Comparison of ENCODE assay signal across 15 cellular contexts in the genomic region with DNA sequence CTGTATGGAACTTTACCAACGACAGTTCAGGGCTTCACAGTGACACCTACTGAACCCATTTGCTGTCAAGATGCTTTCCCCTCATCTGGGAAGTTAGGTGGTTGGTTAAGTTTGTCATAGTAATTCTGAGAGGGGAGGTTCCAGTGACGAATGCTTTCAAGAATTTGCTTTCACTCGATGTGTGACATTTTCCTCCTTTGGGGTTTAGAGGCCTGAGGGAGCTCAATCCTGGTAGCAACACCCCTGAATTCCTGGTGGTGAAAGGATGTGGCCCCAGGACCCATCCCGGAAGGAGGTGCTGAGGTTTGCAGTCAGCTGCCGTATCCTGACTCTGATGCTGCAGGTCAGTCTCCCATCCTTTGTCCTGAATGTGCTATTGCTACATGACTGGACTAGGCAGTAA. TPM values are rescaled to one million over a fixed set of nuclear protein-coding genes. Genes with fewer than 3 reads are reported as not detected.
A peak's percentile ranks its signal among the peaks of the same experiment; 100 is the strongest.
DNase-seq lines count a peak whose midpoint lies in the region; ATAC-seq, FAIRE-seq and TF ChIP-seq lines count a peak whose summit lies in the region.
"Had no signal": no experiment of that assay in that cellular context is flagged by ENCODE, and none has a peak within 500 bp of the region (broad histone marks: within the 10 kb centered on the region; RNA-seq: fewer than 3 reads in every experiment).

No MANE protein-coding gene starts in this region.

- no peaks in the 10 kb centered on the region for H3K9me3 Mint-ChIP-seq in activated CD4-positive, alpha-beta T cell treated with anti-CD3 and anti-CD28 coated beads for 36 hours (ENCODE audit: low read depth)
- no peaks in the 10 kb centered on the region for H3K9me3 Mint-ChIP-seq in naive thymus-derived CD8-positive, alpha-beta T cell

- CTCF ChIA-PET in activated CD4-positive, alpha-beta T cell treated with anti-CD3 and anti-CD28 coated beads for 36 hours (lab: Charles Lee): interaction anchor here (0.6 to 8.0 kb wide), 32 partner anchors 10 to 359 kb away, joined by 3 to 180 read pairs (median 7); a partner anchor contains a TSS

- peaks cover 0 to 34% (median 22%) of the 10 kb centered on the region in 4 donors for H3K4me1 ChIP-seq in sigmoid colon

- TF ChIP-seq EP300 in sigmoid colon (IDR thresholded peaks at IDR 0.05): no peak

- H3K36me3 Mint-ChIP-seq in activated CD4-positive, alpha-beta T cell treated with anti-CD3 and anti-CD28 coated beads for 36 hours (ENCODE audit: low read depth): peaks cover 35% of the 10 kb centered on the region
- peaks cover 0 to 47% (median 0%) of the 10 kb centered on the region in 3 donors for H3K36me3 Mint-ChIP-seq in naive thymus-derived CD8-positive, alpha-beta T cell

- no peak overlapping the region for H3K27ac ChIP-seq in sigmoid colon
- H3K27ac ChIP-seq: A549, esophagus muscularis mucosa, Peyer's patch, transverse colon had no signal

- peak; percentile 78 for FAIRE-seq in GM12891 (lab: Jason Lieb, UNC)
- FAIRE-seq: A549 had no signal

- intact Hi-C loops in activated CD4-positive, alpha-beta T cell treated with anti-CD3 and anti-CD28 coated beads for 36 hours (cut with DNase I, micrococcal nuclease): loop anchor here (1.0 to 5.0 kb wide), 7 partner anchors 51 to 208 kb away; a partner anchor contains a TSS
- intact Hi-C loops in sigmoid colon (cut with DNase I): no loop called here

- H3K4me3 ChIP-seq in sigmoid colon: no peak overlapping the region
- H3K4me3 ChIP-seq: A549, esophagus muscularis mucosa, Peyer's patch, transverse colon had no signal

- DNase-seq in activated CD4-positive, alpha-beta T cell treated with anti-CD3 and anti-CD28 coated beads for 36 hours: peak; percentile 59
- no peak for DNase-seq in activated CD4-positive, alpha-beta T cell treated with anti-CD3 and anti-CD28 coated beads for 1 hour
- DNase-seq in GM12891 (ENCODE audit: insufficient read length, low spot score): no peak
- peak; percentile 38 to 45 for DNase-seq in activated CD4-positive, alpha-beta T cell treated with anti-CD3 and anti-CD28 coated beads, Interleukin-2, amount 50 U/mL, for 48 hours
- no peak for DNase-seq in naive thymus-derived CD8-positive, alpha-beta T cell
- no peak for DNase-seq in SIG-M5 treated with dmso at 0.1 percent for 504 hours (lab: John Stamatoyannopoulos, UW; ENCODE audit: unreplicated experiment)
- no peak for DNase-seq in sigmoid colon
- DNase-seq: activated gamma-delta T cell, DND-41, Peyer's patch, T-helper 9 cell, transverse colon had no signal

- WGBS in sigmoid colon, 2 donors: 73 to 77% methylated on average over 5 of the region's 5 CpGs

- peaks cover 53% of the 10 kb centered on the region for H3K4me1 Mint-ChIP-seq in activated CD4-positive, alpha-beta T cell treated with anti-CD3 and anti-CD28 coated beads for 36 hours
- peaks cover 36 to 60% (median 52%) of the 10 kb centered on the region in 4 donors for H3K4me1 Mint-ChIP-seq in naive thymus-derived CD8-positive, alpha-beta T cell

- POLR2A ChIA-PET in activated CD4-positive, alpha-beta T cell treated with anti-CD3 and anti-CD28 coated beads for 36 hours (lab: Charles Lee): interaction anchor here (0.6 to 5.8 kb wide), 14 partner anchors 19 to 290 kb away, joined by 3 to 83 read pairs (median 4); a partner anchor contains a TSS
- POLR2A ChIA-PET in naive thymus-derived CD8-positive, alpha-beta T cell (lab: Charles Lee): interaction anchor here (0.5 to 16.1 kb wide), 4 partner anchors 74 to 291 kb away, joined by 3 to 432 read pairs (median 8); a partner anchor contains a TSS

- H3K9me3 ChIP-seq in sigmoid colon: no peaks in the 10 kb centered on the region
- H3K9me3 ChIP-seq: A549, esophagus muscularis mucosa, Peyer's patch, transverse colon had no signal

- peak; percentile 48 for ATAC-seq in activated CD4-positive, alpha-beta T cell treated with anti-CD3 and anti-CD28 coated beads for 36 hours
- no peak for ATAC-seq in naive thymus-derived CD8-positive, alpha-beta T cell
- ATAC-seq in HG03025 (IDR thresholded peaks at IDR 0.05; ENCODE audit: low FRiP score, unreplicated experiment): no peak
- ATAC-seq: A549 had no signal

- peak overlapping the region; percentile 82 for H3K4me3 Mint-ChIP-seq in activated CD4-positive, alpha-beta T cell treated with anti-CD3 and anti-CD28 coated beads for 36 hours
- H3K4me3 Mint-ChIP-seq in naive thymus-derived CD8-positive, alpha-beta T cell: no peak overlapping the region

- H3K27ac Mint-ChIP-seq in activated CD4-positive, alpha-beta T cell treated with anti-CD3 and anti-CD28 coated beads for 36 hours: peak overlapping the region; percentile 99
- peak overlapping the region in 6 of 10 donors; percentile 28 to 100 (median 69) for H3K27ac Mint-ChIP-seq in naive thymus-derived CD8-positive, alpha-beta T cell

- TF ChIP-seq CTCF in sigmoid colon (IDR thresholded peaks at IDR 0.05): no peak

- no peaks in the 10 kb centered on the region for H3K27me3 Mint-ChIP-seq in activated CD4-positive, alpha-beta T cell treated with anti-CD3 and anti-CD28 coated beads for 36 hours
- H3K27me3 Mint-ChIP-seq in naive thymus-derived CD8-positive, alpha-beta T cell: no peaks in the 10 kb centered on the region

- H3K36me3 ChIP-seq in sigmoid colon: peaks cover 6 to 26% (median 14%) of the 10 kb centered on the region in 4 donors

- no peaks in the 10 kb centered on the region for H3K27me3 ChIP-seq in sigmoid colon
- H3K27me3 ChIP-seq: esophagus muscularis mucosa, Peyer's patch, transverse colon had no signal

- TF ChIP-seq POLR2A in GM12891 (IDR thresholded peaks at IDR 0.05; ENCODE audit: low read depth, low read length) (no peak), sigmoid colon (IDR thresholded peaks at IDR 0.05) (no peak)

TF ChIP-seq in GM12891, 5 proteins besides CTCF, POLR2A, EP300 and RAD21:
- no peak for TF ChIP-seq SPI1 (IDR thresholded peaks at IDR 0.05; ENCODE audit: low read depth, low read length)
- TF ChIP-seq TAF1 (IDR thresholded peaks at IDR 0.05; ENCODE audit: low read depth, low read length): no peak
- TF ChIP-seq POU2F2 (IDR thresholded peaks at IDR 0.05; ENCODE audit: low read depth, low read length): no peak
- no peak for TF ChIP-seq PAX5 (IDR thresholded peaks at IDR 0.05; ENCODE audit: insufficient read depth, low read length, severe bottlenecking)

RNA-seq across cellular contexts. Expression of a gene that starts 2.8 kb away (rescaled TPM):
- total RNA-seq in activated CD4-positive, alpha-beta T cell treated with anti-CD3 and anti-CD28 coated beads for 36 hours: 10 to 100 TPM; 12.0 to 17.2 TPM
- 11.0 TPM for polyA plus RNA-seq in GM12891 (2012; ENCODE audit: low read depth, missing spikeins)
- total RNA-seq in naive thymus-derived CD8-positive, alpha-beta T cell: 10 to 100 TPM; 25.2 to 27.2 TPM
- 10 to 100 TPM in 1 of 3 donors, 1 to 10 TPM in 2; 8.2 to 14.4 (median 9.6) TPM for polyA plus RNA-seq in naive thymus-derived CD8-positive, alpha-beta T cell
- total RNA-seq in sigmoid colon: 10 to 100 TPM in 3 of 4 donors, 1 to 10 TPM in 1; 9.6 to 24.9 (median 14.1) TPM
- 10 to 100 TPM in 1 of 3 donors, 1 to 10 TPM in 2; 5.1 to 12.1 (median 7.2) TPM for polyA plus RNA-seq in sigmoid colon

RNA-seq across cellular contexts. Expression of a gene that starts 35.9 kb away (rescaled TPM):
- total RNA-seq in activated CD4-positive, alpha-beta T cell treated with anti-CD3 and anti-CD28 coated beads for 36 hours: 10 to 100 TPM; 51.6 to 66.0 TPM
- polyA plus RNA-seq in GM12891 (2012; ENCODE audit: low read depth, missing spikeins): 24.3 TPM
- 10 to 100 TPM; 29.9 to 37.4 TPM for total RNA-seq in naive thymus-derived CD8-positive, alpha-beta T cell
- polyA plus RNA-seq in naive thymus-derived CD8-positive, alpha-beta T cell: 10 to 100 TPM in 2 of 3 donors, 1 to 10 TPM in 1; 4.6 to 17.2 (median 12.8) TPM
- 10 to 100 TPM in 2 of 4 donors, 1 to 10 TPM in 2; 7.5 to 13.6 (median 10.7) TPM for total RNA-seq in sigmoid colon
- polyA plus RNA-seq in sigmoid colon: 10 to 100 TPM; 12.0 to 19.4 (median 17.5) TPM

Comparison
In these comparisons a context has a peak if more than half of its experiments do, and no peak if none do; other contexts are left out.
1. DNase-seq: peak in activated CD4-positive, alpha-beta T cell treated with anti-CD3 and anti-CD28 coated beads for 36 hours (single experiment) and activated CD4-positive, alpha-beta T cell treated with anti-CD3 and anti-CD28 coated beads, Interleukin-2, amount 50 U/mL, for 48 hours (2 of 2); none in activated CD4-positive, alpha-beta T cell treated with anti-CD3 and anti-CD28 coated beads for 1 hour (single experiment), GM12891 (single experiment), naive thymus-derived CD8-positive, alpha-beta T cell (0 of 10), SIG-M5 treated with dmso at 0.1 percent for 504 hours (single experiment) and sigmoid colon (single experiment).